In the genomic region with DNA sequence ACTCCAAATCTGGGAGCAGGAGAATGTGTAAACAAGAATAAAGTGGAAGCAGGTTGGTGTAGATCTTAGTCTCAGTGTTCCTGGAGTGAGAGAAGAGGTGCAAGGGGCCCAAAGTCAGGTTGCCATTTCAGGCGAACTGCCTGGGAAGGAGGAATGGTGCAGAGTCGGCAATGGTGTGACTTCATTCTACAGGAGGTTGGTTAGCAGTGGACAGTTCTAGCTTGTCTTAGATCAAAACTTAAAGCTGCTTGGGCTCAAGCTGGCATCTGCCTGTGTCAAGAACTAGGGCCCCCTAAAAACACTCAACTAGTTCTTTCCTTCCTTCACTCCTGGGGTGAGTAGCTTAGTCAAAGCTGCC, we compare ENCODE assay signal across 8 cellular contexts. TPM values are rescaled to one million over a fixed set of nuclear protein-coding genes. Genes with fewer than 3 reads are reported as not detected.
DNase-seq lines count a peak whose midpoint lies in the region; ATAC-seq and TF ChIP-seq lines count a peak whose summit lies in the region.
"Had no signal": no experiment of that assay in that cellular context is flagged by ENCODE, and none has a peak within 500 bp of the region (broad histone marks: within the 10 kb centered on the region; RNA-seq: fewer than 3 reads in every experiment).

No MANE protein-coding gene starts in this region.

- no peaks in the 10 kb centered on the region for H3K27me3 ChIP-seq in HL-60 (ENCODE audit: insufficient read depth, poor library complexity, severe bottlenecking)
- peaks cover 17% of the 10 kb centered on the region for H3K27me3 ChIP-seq in hepatocyte

- H3K4me3 ChIP-seq in HL-60 (replicated peaks; ENCODE audit: insufficient read depth, low read length) (peak overlapping the region; percentile 2; the same call in 1 of the 2 replicates), hepatocyte (no peak overlapping the region)

- peaks cover 51% of the 10 kb centered on the region for H3K4me1 ChIP-seq in hepatocyte (ENCODE audit: insufficient read depth)

- H3K9me3 Mint-ChIP-seq in activated CD4-positive, alpha-beta memory T cell treated with anti-CD3 and anti-CD28 coated beads for 36 hours: no peaks in the 10 kb centered on the region
- H3K9me3 Mint-ChIP-seq in stimulated activated naive B cell treated with anti-CD40 and anti-IgM and Interleukin-4, amounts not matched to agents 10 μg/mL and 1 μg/mL and 100 μg/mL, for 72 hours: no peaks in the 10 kb centered on the region

- CTCF ChIA-PET in activated CD4-positive, alpha-beta memory T cell treated with anti-CD3 and anti-CD28 coated beads for 36 hours (lab: Charles Lee): interaction anchor here (1.0 to 6.8 kb wide), 10 partner anchors 19 to 190 kb away, joined by 3 to 51 read pairs (median 4); a partner anchor contains a TSS

- H3K9me3 ChIP-seq in hepatocyte (ENCODE audit: low read depth): no peaks in the 10 kb centered on the region

- TF ChIP-seq CTCF in HL-60 (IDR thresholded peaks at IDR 0.05; ENCODE audit: insufficient read depth, low read length) (no peak), hepatocyte (IDR thresholded peaks at IDR 0.05; ENCODE audit: poor library complexity) (no peak)

- intact Hi-C loops in activated CD4-positive, alpha-beta memory T cell treated with anti-CD3 and anti-CD28 coated beads for 36 hours (cut with micrococcal nuclease): loop anchor here (5.0 kb wide), 1 partner anchor 852 kb away; a partner anchor contains a TSS

- H3K9me2 ChIP-seq in hepatocyte (replicated peaks; ENCODE audit: insufficient read depth): no peaks in the 10 kb centered on the region

- H3K27ac ChIP-seq in HL-60 (replicated peaks) (peak overlapping the region; percentile 84), hepatocyte (peak overlapping the region; percentile 97)

- H3K79me2 ChIP-seq in hepatocyte: peaks cover 22% of the 10 kb centered on the region

- H3K4me2 ChIP-seq in hepatocyte: peak overlapping the region; percentile 62

- WGBS in hepatocyte (ENCODE audit: low lambda C conversion rate, missing lambda C conversion rate): 78% methylated on average over 2 of the region's 2 CpGs

- H3K36me3 ChIP-seq in hepatocyte (replicated peaks; ENCODE audit: insufficient read depth, low read depth): no peaks in the 10 kb centered on the region

- no peaks in the 10 kb centered on the region for H4K20me1 ChIP-seq in hepatocyte (ENCODE audit: insufficient read depth, poor library complexity, severe bottlenecking)

- peaks cover 80% of the 10 kb centered on the region for H3K4me1 Mint-ChIP-seq in activated CD4-positive, alpha-beta memory T cell treated with anti-CD3 and anti-CD28 coated beads for 36 hours (ENCODE audit: low read depth)
- peaks cover 61 to 75% of the 10 kb centered on the region in 2 donors for H3K4me1 Mint-ChIP-seq in stimulated activated naive B cell treated with anti-CD40 and anti-IgM and Interleukin-4, amounts not matched to agents 10 μg/mL and 1 μg/mL and 100 μg/mL, for 72 hours

- DNase-seq in HL-60 (ENCODE audit: low read depth in 1 of 2, low spot score in 1 of 2): no peak
- DNase-seq in activated CD4-positive, alpha-beta memory T cell treated with anti-CD3 and anti-CD28 coated beads for 36 hours: no peak
- DNase-seq in hepatocyte (ENCODE audit: low spot score): no peak
- no peak for DNase-seq in stimulated activated naive B cell treated with anti-CD40 and anti-IgM and Interleukin-4, amounts not matched to agents 10 μg/mL and 1 μg/mL and 100 μg/mL, for 72 hours
- DNase-seq in kidney glomerular epithelial cell (lab: John Stamatoyannopoulos, UW): no peak
- DNase-seq in NCI-H2029 (lab: John Stamatoyannopoulos, UW): no peak

- no peaks in the 10 kb centered on the region for H3K27me3 Mint-ChIP-seq in activated CD4-positive, alpha-beta memory T cell treated with anti-CD3 and anti-CD28 coated beads for 36 hours
- no peaks in the 10 kb centered on the region for H3K27me3 Mint-ChIP-seq in stimulated activated naive B cell treated with anti-CD40 and anti-IgM and Interleukin-4, amounts not matched to agents 10 μg/mL and 1 μg/mL and 100 μg/mL, for 72 hours

- POLR2A ChIA-PET in activated CD4-positive, alpha-beta memory T cell treated with anti-CD3 and anti-CD28 coated beads for 36 hours (lab: Charles Lee): interaction anchor here (1.0 to 3.3 kb wide), 5 partner anchors 19 to 30 kb away, joined by 3 to 32 read pairs (median 12); a partner anchor contains a TSS

- no peak for ATAC-seq in stimulated activated naive B cell treated with anti-CD40 and anti-IgM and Interleukin-4, amounts not matched to agents 10 μg/mL and 1 μg/mL and 100 μg/mL, for 72 hours (replicated peaks)
- ATAC-seq in HG02938 (IDR thresholded peaks at IDR 0.05; ENCODE audit: unreplicated experiment): no peak

- peak overlapping the region; percentile 68 for H3K4me3 Mint-ChIP-seq in activated CD4-positive, alpha-beta memory T cell treated with anti-CD3 and anti-CD28 coated beads for 36 hours
- peak overlapping the region; percentile 65 to 79 for H3K4me3 Mint-ChIP-seq in stimulated activated naive B cell treated with anti-CD40 and anti-IgM and Interleukin-4, amounts not matched to agents 10 μg/mL and 1 μg/mL and 100 μg/mL, for 72 hours

- peak overlapping the region; percentile 98 for H3K27ac Mint-ChIP-seq in activated CD4-positive, alpha-beta memory T cell treated with anti-CD3 and anti-CD28 coated beads for 36 hours
- H3K27ac Mint-ChIP-seq in stimulated activated naive B cell treated with anti-CD40 and anti-IgM and Interleukin-4, amounts not matched to agents 10 μg/mL and 1 μg/mL and 100 μg/mL, for 72 hours: peak overlapping the region; percentile 94

- peaks cover 60% of the 10 kb centered on the region for H3K36me3 Mint-ChIP-seq in activated CD4-positive, alpha-beta memory T cell treated with anti-CD3 and anti-CD28 coated beads for 36 hours
- H3K36me3 Mint-ChIP-seq in stimulated activated naive B cell treated with anti-CD40 and anti-IgM and Interleukin-4, amounts not matched to agents 10 μg/mL and 1 μg/mL and 100 μg/mL, for 72 hours: peaks cover 43 to 56% of the 10 kb centered on the region in 2 donors

- no peak overlapping the region for H2AFZ ChIP-seq in hepatocyte

RNA-seq across cellular contexts. Expression of a gene that starts 3.5 kb away (rescaled TPM):
- 10 to 100 TPM; 37.1 to 37.8 TPM for total RNA-seq in activated CD4-positive, alpha-beta memory T cell treated with anti-CD3 and anti-CD28 coated beads for 36 hours
- total RNA-seq in hepatocyte: 35.6 and 38.8 TPM in 2 replicates
- polyA plus RNA-seq in hepatocyte: 7.7 and 10.1 TPM in 2 replicates

RNA-seq across cellular contexts. Expression of a gene that starts 3.6 kb away (rescaled TPM):
- 1 to 10 TPM; 4.8 to 4.9 TPM for total RNA-seq in activated CD4-positive, alpha-beta memory T cell treated with anti-CD3 and anti-CD28 coated beads for 36 hours
- total RNA-seq in hepatocyte: 5.9 and 9.6 TPM in 2 replicates
- polyA plus RNA-seq in hepatocyte: 1.7 and 6.6 TPM in 2 replicates

RNA-seq across cellular contexts. Expression of a gene that starts 4.2 kb away (rescaled TPM):
- not detected for total RNA-seq in activated CD4-positive, alpha-beta memory T cell treated with anti-CD3 and anti-CD28 coated beads for 36 hours
- 0.13 TPM in 1 of 2 replicates, not detected in the other for total RNA-seq in hepatocyte
- not detected in 2 replicates for polyA plus RNA-seq in hepatocyte
- total RNA-seq: SK-MEL-5 had no signal

RNA-seq across cellular contexts. Expression of a gene that starts 4.9 kb away (rescaled TPM):
- total RNA-seq in activated CD4-positive, alpha-beta memory T cell treated with anti-CD3 and anti-CD28 coated beads for 36 hours: 100 to 1,000 TPM; 219 to 229 TPM
- total RNA-seq in hepatocyte: 4.7 and 9.6 TPM in 2 replicates
- polyA plus RNA-seq in hepatocyte: 10.5 and 14.3 TPM in 2 replicates
- total RNA-seq: SK-MEL-5 had no signal

RNA-seq across cellular contexts. Expression of a gene that starts 19.2 kb away (rescaled TPM):
- 10 to 100 TPM; 97.0 to 97.5 TPM for total RNA-seq in activated CD4-positive, alpha-beta memory T cell treated with anti-CD3 and anti-CD28 coated beads for 36 hours
- total RNA-seq in hepatocyte: 25.2 and 37.5 TPM in 2 replicates
- polyA plus RNA-seq in hepatocyte: 41.6 and 47.1 TPM in 2 replicates
